ENCODE assay signal across 1 cellular context in the genomic region with DNA sequence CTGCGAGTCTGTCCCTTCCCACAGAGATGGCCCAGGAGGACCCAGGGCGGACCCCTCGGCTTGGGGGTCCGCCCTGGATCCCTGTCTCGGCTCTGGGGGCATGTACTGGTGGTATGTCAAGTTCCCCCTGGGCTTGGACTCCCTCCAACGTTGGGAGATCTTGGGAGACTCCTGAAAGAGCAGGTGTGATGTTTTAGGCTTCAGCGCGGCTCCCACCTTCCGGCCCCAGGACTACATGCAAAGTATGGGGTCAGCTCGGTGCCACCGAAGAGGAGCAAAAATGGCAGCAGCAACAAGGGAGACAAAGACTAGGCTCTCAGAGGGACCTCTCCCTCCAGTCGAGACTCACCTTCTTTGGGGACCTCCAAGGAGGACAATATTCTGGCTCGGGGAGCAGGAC.
TF ChIP-seq lines count a peak whose summit lies in the region.

No MANE protein-coding gene starts in this region.

TF ChIP-seq in WTC11, 78 proteins besides CTCF, POLR2A, EP300 and RAD21 (continued from another document):
- TF ChIP-seq ZBTB21 (CRISPR knock-in tag; IDR thresholded peaks at IDR 0.05; ENCODE audit: borderline replicate concordance), result no peak
- TF ChIP-seq SOX15 (CRISPR knock-in tag; IDR thresholded peaks at IDR 0.05), result no peak
- TF ChIP-seq, protein P1, sequence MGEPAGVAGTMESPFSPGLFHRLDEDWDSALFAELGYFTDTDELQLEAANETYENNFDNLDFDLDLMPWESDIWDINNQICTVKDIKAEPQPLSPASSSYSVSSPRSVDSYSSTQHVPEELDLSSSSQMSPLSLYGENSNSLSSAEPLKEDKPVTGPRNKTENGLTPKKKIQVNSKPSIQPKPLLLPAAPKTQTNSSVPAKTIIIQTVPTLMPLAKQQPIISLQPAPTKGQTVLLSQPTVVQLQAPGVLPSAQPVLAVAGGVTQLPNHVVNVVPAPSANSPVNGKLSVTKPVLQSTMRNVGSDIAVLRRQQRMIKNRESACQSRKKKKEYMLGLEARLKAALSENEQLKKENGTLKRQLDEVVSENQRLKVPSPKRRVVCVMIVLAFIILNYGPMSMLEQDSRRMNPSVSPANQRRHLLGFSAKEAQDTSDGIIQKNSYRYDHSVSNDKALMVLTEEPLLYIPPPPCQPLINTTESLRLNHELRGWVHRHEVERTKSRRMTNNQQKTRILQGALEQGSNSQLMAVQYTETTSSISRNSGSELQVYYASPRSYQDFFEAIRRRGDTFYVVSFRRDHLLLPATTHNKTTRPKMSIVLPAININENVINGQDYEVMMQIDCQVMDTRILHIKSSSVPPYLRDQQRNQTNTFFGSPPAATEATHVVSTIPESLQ (CRISPR knock-in tag; IDR thresholded peaks at IDR 0.05), result no peak
- TF ChIP-seq, protein P2, sequence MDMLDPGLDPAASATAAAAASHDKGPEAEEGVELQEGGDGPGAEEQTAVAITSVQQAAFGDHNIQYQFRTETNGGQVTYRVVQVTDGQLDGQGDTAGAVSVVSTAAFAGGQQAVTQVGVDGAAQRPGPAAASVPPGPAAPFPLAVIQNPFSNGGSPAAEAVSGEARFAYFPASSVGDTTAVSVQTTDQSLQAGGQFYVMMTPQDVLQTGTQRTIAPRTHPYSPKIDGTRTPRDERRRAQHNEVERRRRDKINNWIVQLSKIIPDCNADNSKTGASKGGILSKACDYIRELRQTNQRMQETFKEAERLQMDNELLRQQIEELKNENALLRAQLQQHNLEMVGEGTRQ (CRISPR knock-in tag; IDR thresholded peaks at IDR 0.05), result no peak
- TF ChIP-seq GTF2I (CRISPR knock-in tag; conservative IDR thresholded peaks at IDR 0.05), result no peak
- TF ChIP-seq, protein P3, sequence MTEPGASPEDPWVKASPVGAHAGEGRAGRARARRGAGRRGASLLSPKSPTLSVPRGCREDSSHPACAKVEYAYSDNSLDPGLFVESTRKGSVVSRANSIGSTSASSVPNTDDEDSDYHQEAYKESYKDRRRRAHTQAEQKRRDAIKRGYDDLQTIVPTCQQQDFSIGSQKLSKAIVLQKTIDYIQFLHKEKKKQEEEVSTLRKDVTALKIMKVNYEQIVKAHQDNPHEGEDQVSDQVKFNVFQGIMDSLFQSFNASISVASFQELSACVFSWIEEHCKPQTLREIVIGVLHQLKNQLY (CRISPR knock-in tag; IDR thresholded peaks at IDR 0.05), result no peak
- TF ChIP-seq, protein P4, sequence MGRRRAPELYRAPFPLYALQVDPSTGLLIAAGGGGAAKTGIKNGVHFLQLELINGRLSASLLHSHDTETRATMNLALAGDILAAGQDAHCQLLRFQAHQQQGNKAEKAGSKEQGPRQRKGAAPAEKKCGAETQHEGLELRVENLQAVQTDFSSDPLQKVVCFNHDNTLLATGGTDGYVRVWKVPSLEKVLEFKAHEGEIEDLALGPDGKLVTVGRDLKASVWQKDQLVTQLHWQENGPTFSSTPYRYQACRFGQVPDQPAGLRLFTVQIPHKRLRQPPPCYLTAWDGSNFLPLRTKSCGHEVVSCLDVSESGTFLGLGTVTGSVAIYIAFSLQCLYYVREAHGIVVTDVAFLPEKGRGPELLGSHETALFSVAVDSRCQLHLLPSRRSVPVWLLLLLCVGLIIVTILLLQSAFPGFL (CRISPR knock-in tag; IDR thresholded peaks at IDR 0.05; ENCODE audit: borderline replicate concordance), result no peak
- no peak for TF ChIP-seq PRRX2 (CRISPR knock-in tag; IDR thresholded peaks at IDR 0.05)
- no peak for TF ChIP-seq NR3C1 (CRISPR knock-in tag; conservative IDR thresholded peaks at IDR 0.05; ENCODE audit: low read depth)
- TF ChIP-seq CREB1 (CRISPR knock-in tag; IDR thresholded peaks at IDR 0.05), result no peak
- TF ChIP-seq ZNF232 (CRISPR knock-in tag; IDR thresholded peaks at IDR 0.05), result no peak
- TF ChIP-seq ZNF263 (CRISPR knock-in tag; IDR thresholded peaks at IDR 0.05; ENCODE audit: low read depth), result no peak
- TF ChIP-seq, protein P5, sequence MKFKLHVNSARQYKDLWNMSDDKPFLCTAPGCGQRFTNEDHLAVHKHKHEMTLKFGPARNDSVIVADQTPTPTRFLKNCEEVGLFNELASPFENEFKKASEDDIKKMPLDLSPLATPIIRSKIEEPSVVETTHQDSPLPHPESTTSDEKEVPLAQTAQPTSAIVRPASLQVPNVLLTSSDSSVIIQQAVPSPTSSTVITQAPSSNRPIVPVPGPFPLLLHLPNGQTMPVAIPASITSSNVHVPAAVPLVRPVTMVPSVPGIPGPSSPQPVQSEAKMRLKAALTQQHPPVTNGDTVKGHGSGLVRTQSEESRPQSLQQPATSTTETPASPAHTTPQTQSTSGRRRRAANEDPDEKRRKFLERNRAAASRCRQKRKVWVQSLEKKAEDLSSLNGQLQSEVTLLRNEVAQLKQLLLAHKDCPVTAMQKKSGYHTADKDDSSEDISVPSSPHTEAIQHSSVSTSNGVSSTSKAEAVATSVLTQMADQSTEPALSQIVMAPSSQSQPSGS (CRISPR knock-in tag; IDR thresholded peaks at IDR 0.05; ENCODE audit: borderline replicate concordance, low read depth), result no peak
- no peak for TF ChIP-seq CREM (CRISPR knock-in tag; IDR thresholded peaks at IDR 0.05)
